Comparison of ENCODE assay signal across 9 cellular contexts in genomic region chr6:91276315-91276714, GRCh38.
DNase-seq lines count a peak whose midpoint lies in the region; ATAC-seq and TF ChIP-seq lines count a peak whose summit lies in the region.
"Had no signal": no experiment of that assay in that cellular context is flagged by ENCODE, and none has a peak within 500 bp of the region (broad histone marks: within the 10 kb centered on the region; RNA-seq: fewer than 3 reads in every experiment).

No MANE protein-coding gene starts in this region.

- ATAC-seq in GM19463 (IDR thresholded peaks at IDR 0.05; ENCODE audit: unreplicated experiment) (peak; percentile 54), HG03025 (IDR thresholded peaks at IDR 0.05; ENCODE audit: low FRiP score, unreplicated experiment) (no peak)

- H3K27ac ChIP-seq in spleen, result no peak overlapping the region
- H3K27ac ChIP-seq: SJSA1 had no signal

- no peaks in the 10 kb centered on the region for H3K36me3 Mint-ChIP-seq in chondrocyte (ENCODE audit: low read depth)

- no peaks in the 10 kb centered on the region for H3K27me3 ChIP-seq in spleen (replicated peaks in 1 of 7)
- H3K27me3 ChIP-seq: SJSA1 had no signal

- TF ChIP-seq CTCF in chondrocyte (IDR thresholded peaks at IDR 0.05), result peak; percentile 79
- peak in 1 of 11 experiments; percentile 10 for TF ChIP-seq CTCF in spleen (IDR thresholded peaks at IDR 0.05 in 8 of 11, conservative IDR thresholded peaks at IDR 0.05 in 3 of 11)

- no peaks in the 10 kb centered on the region for H3K27me3 Mint-ChIP-seq in chondrocyte (ENCODE audit: low read depth)

- H3K4me3 ChIP-seq in spleen, result no peak overlapping the region
- H3K4me3 ChIP-seq: SJSA1 had no signal

- intact Hi-C loops in spleen (cut with DNase I; ENCODE audit: low total_unique reads), result no loop called here

- H3K4me1 ChIP-seq in spleen, result no peaks in the 10 kb centered on the region
- H3K4me1 ChIP-seq: SJSA1 had no signal

- H3K4me3 Mint-ChIP-seq in chondrocyte (ENCODE audit: unreplicated experiment), result no peak overlapping the region

- H3K9me3 ChIP-seq in spleen, result peaks cover 0 to 7% (median 6%) of the 10 kb centered on the region in 8 donors
- H3K9me3 ChIP-seq: SJSA1 had no signal

- TF ChIP-seq POLR2A in spleen (IDR thresholded peaks at IDR 0.05), result no peak

- in situ Hi-C loops in Caki2 (cut with HindIII; ENCODE audit: low pct_unique_long_range_greater_than_20kb, low sequenced_read_pairs), result no loop called here

- peaks cover 15% of the 10 kb centered on the region for H3K4me1 Mint-ChIP-seq in chondrocyte (ENCODE audit: low read depth)

- H3K27ac Mint-ChIP-seq in chondrocyte (ENCODE audit: unreplicated experiment), result no peak overlapping the region

- no peaks in the 10 kb centered on the region for H3K9me3 Mint-ChIP-seq in chondrocyte (ENCODE audit: low read depth)

- WGBS in spleen, 5 donors, result 64 to 81% (median 71%) methylated on average over 2 of the region's 2 CpGs

- DNase-seq in Caki2 (ENCODE audit: low read depth) (peak; percentile 36), NAMALWA (ENCODE audit: low spot score) (peak; percentile 51), chondrocyte (ENCODE audit: low spot score) (no peak), spleen (no peak)
- no peak for DNase-seq in stimulated activated CD4-positive, alpha-beta T cell treated with anti-CD3 and anti-CD28 coated beads, Interleukin-12 subunit alpha, Interleukin-12 subunit beta, amount 100 ng/mL, for 4 hours
- DNase-seq in stimulated activated CD4-positive, alpha-beta T cell treated with anti-CD3 and anti-CD28 coated beads, Interleukin-4, amount 100 ng/mL, for 1 hour, result no peak

- no peaks in the 10 kb centered on the region for H3K36me3 ChIP-seq in spleen
- H3K36me3 ChIP-seq: SJSA1 had no signal

Comparison
In these comparisons a context has a peak if more than half of its experiments do, and no peak if none do; other contexts are left out.
1. DNase-seq: peak in Caki2 (single experiment) and NAMALWA (single experiment); none in chondrocyte (single experiment), spleen (single experiment), stimulated activated CD4-positive, alpha-beta T cell treated with anti-CD3 and anti-CD28 coated beads, Interleukin-12 subunit alpha, Interleukin-12 subunit beta, amount 100 ng/mL, for 4 hours (single experiment) and stimulated activated CD4-positive, alpha-beta T cell treated with anti-CD3 and anti-CD28 coated beads, Interleukin-4, amount 100 ng/mL, for 1 hour (single experiment).